In the genomic region with DNA sequence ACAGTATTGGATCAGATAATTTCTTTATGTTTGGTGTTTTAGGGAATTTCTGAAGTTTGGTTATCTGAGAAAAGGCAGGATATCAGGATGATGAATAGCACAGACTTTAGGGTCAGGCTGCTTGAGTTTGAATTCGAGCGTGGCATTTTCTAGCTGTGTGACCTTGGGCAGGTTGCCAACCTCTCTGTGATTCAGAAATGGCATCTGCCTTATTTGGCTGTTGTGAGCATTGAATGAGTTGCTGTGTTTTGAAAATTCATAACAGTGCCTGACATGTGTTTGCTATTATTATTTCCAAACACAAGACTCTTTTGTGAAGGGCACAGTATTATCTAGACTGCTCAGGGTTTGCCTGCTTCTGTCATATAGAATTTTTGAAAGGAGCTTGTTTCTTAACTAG, we compare ENCODE assay signal across 21 cellular contexts.
A peak's percentile ranks its signal among the peaks of the same experiment; 100 is the strongest.
DNase-seq lines count a peak whose midpoint lies in the region; ATAC-seq and TF ChIP-seq lines count a peak whose summit lies in the region.
"Had no signal": no experiment of that assay in that cellular context is flagged by ENCODE, and none has a peak within 500 bp of the region (broad histone marks: within the 10 kb centered on the region; RNA-seq: fewer than 3 reads in every experiment).

No MANE protein-coding gene starts in this region.

- no peak overlapping the region for H3K4me3 Mint-ChIP-seq in activated CD8-positive, alpha-beta memory T cell treated with anti-CD3 and anti-CD28 coated beads, Interleukin-2, amount 10 ng/mL, durations not matched to agents 7 days and 5 days
- H3K4me3 Mint-ChIP-seq: CD14-positive monocyte, GM23338 had no signal

- H3K9me3 ChIP-seq in osteoblast (ENCODE audit: low read depth, low read length) (peaks cover 6% of the 10 kb centered on the region), upper lobe of right lung (no peaks in the 10 kb centered on the region)
- H3K9me3 ChIP-seq: SJCRH30 had no signal

- CTCF ChIA-PET in activated CD8-positive, alpha-beta memory T cell treated with anti-CD3 and anti-CD28 coated beads, Interleukin-2, amount 10 ng/mL, durations not matched to agents 7 days and 5 days (lab: Charles Lee): no interaction called here

- no peaks in the 10 kb centered on the region for H3K4me1 Mint-ChIP-seq in activated CD8-positive, alpha-beta memory T cell treated with anti-CD3 and anti-CD28 coated beads, Interleukin-2, amount 10 ng/mL, durations not matched to agents 7 days and 5 days
- H3K4me1 Mint-ChIP-seq: CD14-positive monocyte had no signal

- TF ChIP-seq CTCF in osteoblast (IDR thresholded peaks at IDR 0.05; ENCODE audit: extremely low read depth, low read depth, low read length) (no peak), upper lobe of right lung (IDR thresholded peaks at IDR 0.05) (no peak)

- no peaks in the 10 kb centered on the region for H3K27me3 Mint-ChIP-seq in activated CD8-positive, alpha-beta memory T cell treated with anti-CD3 and anti-CD28 coated beads, Interleukin-2, amount 10 ng/mL, durations not matched to agents 7 days and 5 days

- no peak for ATAC-seq in upper lobe of right lung
- no peak for ATAC-seq in activated CD8-positive, alpha-beta memory T cell treated with anti-CD3 and anti-CD28 coated beads, Interleukin-2, amount 10 ng/mL, durations not matched to agents 7 days and 5 days
- ATAC-seq in HG03045 (IDR thresholded peaks at IDR 0.05; ENCODE audit: unreplicated experiment): no peak
- ATAC-seq: GM23338 had no signal

- H3K9me3 Mint-ChIP-seq in activated CD8-positive, alpha-beta memory T cell treated with anti-CD3 and anti-CD28 coated beads, Interleukin-2, amount 10 ng/mL, durations not matched to agents 7 days and 5 days (ENCODE audit: low read depth): no peaks in the 10 kb centered on the region
- H3K9me3 Mint-ChIP-seq: GM23338 had no signal

- H2AFZ ChIP-seq in osteoblast (ENCODE audit: low read length): no peak overlapping the region
- H2AFZ ChIP-seq: GM23338 had no signal

- intact Hi-C loops in upper lobe of right lung (cut with DNase I): no loop called here

- H3K27ac ChIP-seq in osteoblast (ENCODE audit: low read depth, low read length) (no peak overlapping the region), upper lobe of right lung (no peak overlapping the region)
- H3K27ac ChIP-seq: SJCRH30 had no signal

- no peaks in the 10 kb centered on the region for H3K36me3 Mint-ChIP-seq in activated CD8-positive, alpha-beta memory T cell treated with anti-CD3 and anti-CD28 coated beads, Interleukin-2, amount 10 ng/mL, durations not matched to agents 7 days and 5 days
- H3K36me3 Mint-ChIP-seq: CD14-positive monocyte had no signal

- H3K36me3 ChIP-seq in osteoblast (ENCODE audit: insufficient read depth, low read length): no peaks in the 10 kb centered on the region
- H3K36me3 ChIP-seq in upper lobe of right lung: no peaks in the 10 kb centered on the region
- H3K36me3 ChIP-seq: SJCRH30 had no signal

- no peaks in the 10 kb centered on the region for H4K20me1 ChIP-seq in osteoblast (ENCODE audit: insufficient read depth, low read length)

- no peak overlapping the region for H3K27ac Mint-ChIP-seq in activated CD8-positive, alpha-beta memory T cell treated with anti-CD3 and anti-CD28 coated beads, Interleukin-2, amount 10 ng/mL, durations not matched to agents 7 days and 5 days
- H3K27ac Mint-ChIP-seq: CD14-positive monocyte, GM23338 had no signal

- no peak overlapping the region for H3K4me2 ChIP-seq in osteoblast (ENCODE audit: insufficient read depth, low read length)
- H3K4me2 ChIP-seq: GM23338 had no signal

- H3K4me3 ChIP-seq in osteoblast (ENCODE audit: insufficient read depth, low read length): no peak overlapping the region
- H3K4me3 ChIP-seq in upper lobe of right lung: no peak overlapping the region
- H3K4me3 ChIP-seq: GM23338, SJCRH30 had no signal

- DNase-seq in DMS53 (lab: John Stamatoyannopoulos, UW): peak; percentile 74
- peak; percentile 50 for DNase-seq in NCI-H1694 (lab: John Stamatoyannopoulos, UW)
- peak; percentile 14 for DNase-seq in SHP77 treated with DMSO at 0.1 percent for 48 hours (lab: John Stamatoyannopoulos, UW)
- DNase-seq in osteoblast (ENCODE audit: insufficient read length, low spot score, missing footprints): peak; percentile 8
- DNase-seq in upper lobe of right lung: no peak
- no peak for DNase-seq in activated CD8-positive, alpha-beta memory T cell treated with anti-CD3 and anti-CD28 coated beads, Interleukin-2, amount 10 ng/mL, durations not matched to agents 7 days and 5 days
- DNase-seq: ACHN, COR-L47, DMS153, EL, HCEC 1CT, Kasumi-1, NCI-H1105, NCI-H187, NCI-H2107, NCI-H748 treated with DMSO at 0.1 percent for 48 hours, OCI-M1, SJCRH30 had no signal

- H3K27me3 ChIP-seq in osteoblast (ENCODE audit: insufficient read depth, low read length): no peaks in the 10 kb centered on the region
- no peaks in the 10 kb centered on the region for H3K27me3 ChIP-seq in upper lobe of right lung
- H3K27me3 ChIP-seq: SJCRH30 had no signal

- no peaks in the 10 kb centered on the region for H3K79me2 ChIP-seq in osteoblast (ENCODE audit: insufficient read depth, low read length)

- H3K4me1 ChIP-seq in osteoblast (ENCODE audit: insufficient read depth, low read length) (no peaks in the 10 kb centered on the region), upper lobe of right lung (no peaks in the 10 kb centered on the region)
- H3K4me1 ChIP-seq: SJCRH30 had no signal

Comparison
In these comparisons a context has a peak if more than half of its experiments do, and no peak if none do; other contexts are left out.
1. DNase-seq: peak in DMS53 (single experiment), NCI-H1694 (single experiment), SHP77 treated with DMSO at 0.1 percent for 48 hours (single experiment) and osteoblast (single experiment); none in upper lobe of right lung (single experiment) and activated CD8-positive, alpha-beta memory T cell treated with anti-CD3 and anti-CD28 coated beads, Interleukin-2, amount 10 ng/mL, durations not matched to agents 7 days and 5 days (single experiment).